12 cellular contexts compared by ENCODE assay signal in genomic region chr6:107576852-107577251, GRCh38.
DNase-seq lines count a peak whose midpoint lies in the region; FAIRE-seq and TF ChIP-seq lines count a peak whose summit lies in the region.
"Had no signal": no experiment of that assay in that cellular context is flagged by ENCODE, and none has a peak within 500 bp of the region (broad histone marks: within the 10 kb centered on the region; RNA-seq: fewer than 3 reads in every experiment).

No MANE protein-coding gene starts in this region.

- H3K4ac ChIP-seq in H1 (replicated peaks; ENCODE audit: insufficient read length, low read depth, low read length) = peak overlapping the region; percentile 40

- H4K8ac ChIP-seq in H1 (ENCODE audit: extremely low read depth, insufficient read depth, low read length) = no peak overlapping the region

- no peak overlapping the region for H3K9ac ChIP-seq in H1 (replicated peaks in 1 of 4; ENCODE audit: extremely low read depth in 1 of 4, low read depth in 3 of 4, low read length in 3 of 4)
- no peak overlapping the region for H3K9ac ChIP-seq in Karpas-422 (ENCODE audit: low read length)

- no peak overlapping the region for H3K4me2 ChIP-seq in H1 (ENCODE audit: insufficient read depth in 1 of 2, low read depth in 2 of 2, low read length in 2 of 2)
- H3K4me2 ChIP-seq in Karpas-422 (ENCODE audit: low read depth, low read length, poor library complexity, severe bottlenecking) = no peak overlapping the region

- no peaks in the 10 kb centered on the region for H3K23me2 ChIP-seq in H1 (ENCODE audit: low read depth, low read length)

- no peak overlapping the region for H2AK5ac ChIP-seq in H1 (ENCODE audit: low read depth, low read length)

- H4K5ac ChIP-seq in H1 (ENCODE audit: insufficient read length, low read depth, low read length) = no peak overlapping the region

- TF ChIP-seq RAD21 in H1 (IDR thresholded peaks at IDR 0.05 in 1 of 2, conservative IDR thresholded peaks at IDR 0.05 in 1 of 2; ENCODE audit: low read depth in 2 of 2, low read length in 2 of 2) = no peak

- no peaks in the 10 kb centered on the region for H3K9me2 ChIP-seq in Karpas-422 (replicated peaks; ENCODE audit: insufficient read depth, low read length)

- no peak overlapping the region for H3K14ac ChIP-seq in H1 (ENCODE audit: insufficient read length)

- no peaks in the 10 kb centered on the region for H3K36me3 ChIP-seq in H1 (ENCODE audit: control insufficient read depth in 2 of 4, insufficient read depth in 4 of 4, low read length in 3 of 4)
- no peaks in the 10 kb centered on the region for H3K36me3 ChIP-seq in Karpas-422 (ENCODE audit: insufficient read depth, low read length)
- H3K36me3 ChIP-seq: lower lobe of right lung had no signal

- no peak for TF ChIP-seq EP300 in H1 (IDR thresholded peaks at IDR 0.05; ENCODE audit: borderline replicate concordance in 1 of 2, low read depth in 2 of 2, low read length in 2 of 2)

- 0 out of 2 replicates have a peak overlapping the region, but pooled peaks have one; percentile 4 for H2BK5ac ChIP-seq in H1 (ENCODE audit: low read depth, low read length)

- peak; percentile 81 for DNase-seq in ELR (ENCODE audit: low read depth)
- DNase-seq in M059J (ENCODE audit: low read depth) = peak; percentile 75
- DNase-seq in H1 (ENCODE audit: low read depth in 1 of 2, low spot score in 2 of 2) = no peak
- peak; percentile 7 for DNase-seq in myocyte (ENCODE audit: low read depth)
- no peak for DNase-seq in NCI-H2081 treated with DMSO at 0.1 percent for 48 hours (lab: John Stamatoyannopoulos, UW)
- DNase-seq in middle frontal gyrus (ENCODE audit: extremely low spot score, low spot score) = no peak
- DNase-seq in Karpas-422 = no peak
- no peak for DNase-seq in NCI-H524 treated with DMSO at 0.1 percent for 48 hours (lab: John Stamatoyannopoulos, UW)
- DNase-seq: activated CD4-positive, alpha-beta T cell treated with anti-CD3 and anti-CD28 coated beads for 48 hours; COR-L47; lower lobe of right lung; T-cell had no signal

- H3K27ac ChIP-seq in H1 (ENCODE audit: low read depth, low read length) = no peak overlapping the region
- H3K27ac ChIP-seq in Karpas-422 (ENCODE audit: low read length) = no peak overlapping the region
- H3K27ac ChIP-seq: lower lobe of right lung had no signal

- TF ChIP-seq POLR2A in H1 (IDR thresholded peaks at IDR 0.05; ENCODE audit: control extremely low read depth in 1 of 2, low read depth in 2 of 2, low read length in 2 of 2) = no peak

- H2BK15ac ChIP-seq in H1 (ENCODE audit: low read length) = no peak overlapping the region

- H3K18ac ChIP-seq in H1 (ENCODE audit: extremely low read depth, low read length) = no peak overlapping the region; the same call in 1 of the 2 replicates

- TF ChIP-seq CTCF in H1 (IDR thresholded peaks at IDR 0.05; ENCODE audit: control extremely low read depth in 1 of 3, insufficient read depth in 1 of 3, low read depth in 1 of 3, low read length in 3 of 3) = no peak

- H3K4me3 ChIP-seq in H1 (ENCODE audit: extremely low read depth in 1 of 4, insufficient read depth in 2 of 4, low read depth in 3 of 4, low read length in 4 of 4) (no peak overlapping the region), Karpas-422 (ENCODE audit: low read length) (no peak overlapping the region)
- H3K4me3 ChIP-seq: lower lobe of right lung had no signal

- H3K56ac ChIP-seq in H1 (replicated peaks; ENCODE audit: insufficient read length, low read depth, low read length) = no peak overlapping the region

- 89% methylated on average over 3 of the region's 3 CpGs; no CpG with 5 or more reads in 1 of the 2 experiments for WGBS in H1 (ENCODE audit: extremely low coverage in 1 of 2, insufficient coverage in 1 of 2, insufficient read length in 1 of 2, insufficient replicate concordance in 2 of 2, low coverage in 1 of 2, low lambda C conversion rate in 2 of 2, missing lambda C conversion rate in 1 of 2), 2 experiments

- H3K4me1 ChIP-seq in H1 (replicated peaks in 1 of 4; ENCODE audit: control insufficient read depth in 3 of 4, insufficient read depth in 4 of 4, low read length in 3 of 4) = peaks cover 0 to 12% (median 6%) of the 10 kb centered on the region in 4 experiments; a peak in 5 of 7 replicates
- peaks cover 82% of the 10 kb centered on the region for H3K4me1 ChIP-seq in Karpas-422 (ENCODE audit: low read length)
- H3K4me1 ChIP-seq: lower lobe of right lung had no signal

- H3K23ac ChIP-seq in H1 (ENCODE audit: insufficient read length) = no peak overlapping the region

- H2AFZ ChIP-seq in H1 (ENCODE audit: low read length) (no peak overlapping the region), Karpas-422 (ENCODE audit: low read length) (no peak overlapping the region)

- H2BK12ac ChIP-seq in H1 (ENCODE audit: low read depth, low read length) = no peak overlapping the region

- no peak overlapping the region for H2BK20ac ChIP-seq in H1 (ENCODE audit: low read length)

- no peak overlapping the region for H4K91ac ChIP-seq in H1 (replicated peaks; ENCODE audit: insufficient read length, low read length)

- no peaks in the 10 kb centered on the region for H3K79me1 ChIP-seq in H1 (ENCODE audit: low read depth, low read length)

- H3K27me3 ChIP-seq in H1 (replicated peaks in 1 of 4; ENCODE audit: control insufficient read depth in 3 of 4, extremely low read depth in 1 of 4, insufficient read depth in 3 of 4, low read length in 3 of 4) = no peaks in the 10 kb centered on the region
- no peaks in the 10 kb centered on the region for H3K27me3 ChIP-seq in Karpas-422 (ENCODE audit: low read length)

- no peak for FAIRE-seq in H1 (lab: Jason Lieb, UNC)

- H4K20me1 ChIP-seq in H1 (replicated peaks in 1 of 2; ENCODE audit: control insufficient read depth in 1 of 2, insufficient read depth in 2 of 2, low read length in 2 of 2) = no peaks in the 10 kb centered on the region
- H4K20me1 ChIP-seq in Karpas-422 (ENCODE audit: insufficient read depth, low read depth, low read length) = no peaks in the 10 kb centered on the region

- H3K9me3 ChIP-seq in H1 (ENCODE audit: insufficient read depth in 2 of 2, low read depth in 1 of 2, low read length in 1 of 2) (no peaks in the 10 kb centered on the region), Karpas-422 (ENCODE audit: low read length) (no peaks in the 10 kb centered on the region)
- H3K9me3 ChIP-seq: lower lobe of right lung had no signal

- H3K79me2 ChIP-seq in H1 (ENCODE audit: control insufficient read depth in 1 of 2, insufficient read depth in 2 of 2, low read length in 2 of 2) (no peaks in the 10 kb centered on the region), Karpas-422 (ENCODE audit: low read length) (peaks cover 89% of the 10 kb centered on the region)

- POLR2A ChIA-PET in H1 (lab: Charles Lee; ENCODE audit: partially characterized antibody) = interaction anchor here (0.9 to 1.3 kb wide), 2 partner anchors 9 kb away, joined by 3 read pairs; no protein-coding TSS in a partner anchor

- H2BK120ac ChIP-seq in H1 (replicated peaks; ENCODE audit: low read depth, low read length) = peak overlapping the region; percentile 50

- CTCF ChIA-PET in H1 (lab: Charles Lee; ENCODE audit: partially characterized antibody) = interaction anchor here (0.9 to 1.9 kb wide), 9 partner anchors 10 to 118 kb away, joined by 3 to 7 read pairs (median 4); partner anchors contain the start of gene PDSS2

TF ChIP-seq in H1, 55 proteins besides CTCF, POLR2A, EP300 and RAD21 (continues in another document):
- no peak for TF ChIP-seq BACH1 (IDR thresholded peaks at IDR 0.05; ENCODE audit: low read length)
- TF ChIP-seq CEBPB (IDR thresholded peaks at IDR 0.05; ENCODE audit: low read depth, low read length) = no peak
- no peak for TF ChIP-seq TCF12 (IDR thresholded peaks at IDR 0.05; ENCODE audit: low read depth, low read length)
- TF ChIP-seq SUZ12 (IDR thresholded peaks at IDR 0.05; ENCODE audit: low read length) = no peak
- TF ChIP-seq SIN3A (conservative IDR thresholded peaks at IDR 0.05 in 1 of 2, IDR thresholded peaks at IDR 0.05 in 1 of 2; ENCODE audit: low read depth in 1 of 2, low read length in 2 of 2) = no peak
- TF ChIP-seq CHD1 (IDR thresholded peaks at IDR 0.05; ENCODE audit: low read depth, low read length) = no peak
- no peak for TF ChIP-seq JUN (IDR thresholded peaks at IDR 0.05; ENCODE audit: low read depth, low read length)
- no peak for TF ChIP-seq RFX5 (IDR thresholded peaks at IDR 0.05; ENCODE audit: borderline replicate concordance, low read depth, low read length)
- no peak for TF ChIP-seq HDAC6 (IDR thresholded peaks at IDR 0.05; ENCODE audit: low read depth, low read length)
- TF ChIP-seq TAF7 (optimal IDR thresholded peaks at IDR 0.05; ENCODE audit: borderline replicate concordance, low read depth, low read length) = no peak

Comparison
In these comparisons a context has a peak if more than half of its experiments do, and no peak if none do; other contexts are left out.
1. DNase-seq: peak in ELR (single experiment), M059J (single experiment) and myocyte (single experiment); none in H1 (0 of 2), NCI-H2081 treated with DMSO at 0.1 percent for 48 hours (single experiment), middle frontal gyrus (single experiment), Karpas-422 (single experiment) and NCI-H524 treated with DMSO at 0.1 percent for 48 hours (single experiment).